Comparison of ENCODE assay signal across 22 cellular contexts in genomic region chr9:69895185-69895584, GRCh38.
"Had no signal": no experiment of that assay in that cellular context is flagged by ENCODE, and none has a peak within 500 bp of the region (broad histone marks: within the 10 kb centered on the region; RNA-seq: fewer than 3 reads in every experiment).

No MANE protein-coding gene starts in this region.

- H3K4me3 ChIP-seq: lower lobe of right lung, tibial artery had no signal

- H3K9me3 ChIP-seq: lower lobe of right lung, neutrophil, tibial artery had no signal

- H3K36me3 ChIP-seq: lower lobe of right lung, neutrophil, tibial artery had no signal

- ATAC-seq: activated CD8-positive, alpha-beta T cell treated with anti-CD3 and anti-CD28 coated beads for 36 hours; activated T-cell treated with anti-CD3 and anti-CD28 coated beads, Interleukin-2, amount 50 U/mL, for 4 hours; effector memory CD8-positive, alpha-beta T cell; left cardiac atrium; natural killer cell treated with Interleukin-12 subunit alpha and Interleukin-12 subunit beta and Interleukin-15 and Interleukin-18, amount 100 ng/mL, for 72 hours; SK-N-SH treated with all-trans-retinoic acid at 6 μM for 48 hours; T-cell; WTC11 had no signal

- H3K27me3 ChIP-seq: neutrophil, tibial artery had no signal

- DNase-seq: activated CD4-positive, alpha-beta T cell treated with anti-CD3 and anti-CD28 coated beads for 48 hours; activated CD8-positive, alpha-beta T cell treated with anti-CD3 and anti-CD28 coated beads for 36 hours; activated effector memory CD4-positive, alpha-beta T cell treated with Interleukin-2 at 50 U/mL for 16 hours; activated naive CD4-positive, alpha-beta T cell treated with anti-CD3 and anti-CD28 coated beads, Interleukin-2, amount 50 U/mL, for 16 hours; activated T-cell treated with anti-CD3 and anti-CD28 coated beads, Interleukin-2, amount 50 U/mL, for 4 hours; aorta; cerebellar nuclear complex; effector memory CD8-positive, alpha-beta T cell; left cardiac atrium; lower lobe of right lung; retina; stimulated activated CD4-positive, alpha-beta T cell treated with anti-CD3 and anti-CD28 coated beads, Interleukin-12 subunit alpha, Interleukin-12 subunit beta, amount 100 ng/mL, for 4 hours; stimulated activated CD4-positive, alpha-beta T cell treated with anti-CD3 and anti-CD28 coated beads, Interleukin-1b, Interleukin-23, amount 100 ng/mL, for 48 hours; stimulated activated CD8-positive, alpha-beta memory T cell treated with anti-CD3 and anti-CD28 coated beads, Interleukin-4, amount 100 ng/mL, for 48 hours; stimulated activated naive CD4-positive, alpha-beta T cell; T-cell; tibial artery had no signal

- H3K4me1 ChIP-seq: lower lobe of right lung, tibial artery had no signal

- H3K27ac ChIP-seq: epithelial cell of prostate, lower lobe of right lung, neutrophil, tibial artery had no signal
